13 cellular contexts compared by ENCODE assay signal in genomic region chr10:59047957-59048618, GRCh38.
A peak's percentile ranks its signal among the peaks of the same experiment; 100 is the strongest.
DNase-seq lines count a peak whose midpoint lies in the region; ATAC-seq and TF ChIP-seq lines count a peak whose summit lies in the region.
"Had no signal": no experiment of that assay in that cellular context is flagged by ENCODE, and none has a peak within 500 bp of the region (broad histone marks: within the 10 kb centered on the region; RNA-seq: fewer than 3 reads in every experiment).

No MANE protein-coding gene starts in this region.

- no peak for TF ChIP-seq CTCF in MM.1S (IDR thresholded peaks at IDR 0.05; ENCODE audit: low read length)

- no peak overlapping the region for H3K4me2 ChIP-seq in MM.1S (ENCODE audit: low read depth, low read length)

- no peaks in the 10 kb centered on the region for H3K9me2 ChIP-seq in MM.1S (replicated peaks; ENCODE audit: insufficient read depth, low read length)

- H2AFZ ChIP-seq in MM.1S (ENCODE audit: low read length) = no peak overlapping the region

- no peak overlapping the region for H3K4me3 ChIP-seq in MM.1S (ENCODE audit: low read length)
- no peak overlapping the region for H3K4me3 ChIP-seq in SJCRH30
- H3K4me3 ChIP-seq: coronary artery had no signal

- H3K4me1 ChIP-seq in MM.1S (ENCODE audit: low read length) = no peaks in the 10 kb centered on the region
- no peaks in the 10 kb centered on the region for H3K4me1 ChIP-seq in SJCRH30

- H3K9ac ChIP-seq in MM.1S (ENCODE audit: low read length) = no peak overlapping the region

- no peaks in the 10 kb centered on the region for H3F3A ChIP-seq in MM.1S (ENCODE audit: insufficient read depth, low read length)

- DNase-seq in MM.1S (peak; percentile 30), SJCRH30 (no peak), COR-L47 (lab: John Stamatoyannopoulos, UW) (no peak), HUDEP-2 (lab: John Stamatoyannopoulos, UW; ENCODE audit: unreplicated experiment in 76 of 76) (no peak), SW 1271 (lab: John Stamatoyannopoulos, UW) (no peak)
- DNase-seq: activated CD4-positive, alpha-beta T cell treated with anti-CD3 and anti-CD28 coated beads for 36 hours; CD4-positive, CD25-positive, alpha-beta regulatory T cell; foreskin fibroblast; NCI-H2171 had no signal

- H3K27me3 ChIP-seq in MM.1S (replicated peaks; ENCODE audit: insufficient read depth, low read length) (no peaks in the 10 kb centered on the region), SJCRH30 (no peaks in the 10 kb centered on the region)

- H4K20me1 ChIP-seq in MM.1S (ENCODE audit: insufficient read depth, low read length) = no peaks in the 10 kb centered on the region

- no peaks in the 10 kb centered on the region for H3K9me3 ChIP-seq in MM.1S (replicated peaks; ENCODE audit: insufficient read depth, low read length)
- H3K9me3 ChIP-seq in SJCRH30 (replicated peaks) = no peaks in the 10 kb centered on the region

- H3K27ac ChIP-seq in MM.1S (ENCODE audit: low read length) (no peak overlapping the region), SJCRH30 (no peak overlapping the region)
- H3K27ac ChIP-seq: coronary artery had no signal

- H3K79me2 ChIP-seq in MM.1S (ENCODE audit: low read length) = no peaks in the 10 kb centered on the region

- ATAC-seq in GM18517 (IDR thresholded peaks at IDR 0.05; ENCODE audit: unreplicated experiment) (peak; percentile 98), GM21367 (IDR thresholded peaks at IDR 0.05; ENCODE audit: unreplicated experiment) (peak; percentile 94), HG02981 (IDR thresholded peaks at IDR 0.05; ENCODE audit: unreplicated experiment) (peak; percentile 91)
- ATAC-seq: activated CD4-positive, alpha-beta T cell treated with anti-CD3 and anti-CD28 coated beads for 36 hours had no signal

- no peaks in the 10 kb centered on the region for H3K36me3 ChIP-seq in MM.1S (replicated peaks; ENCODE audit: insufficient read depth, low read length)
- H3K36me3 ChIP-seq in SJCRH30 = no peaks in the 10 kb centered on the region
